8 cellular contexts compared by ENCODE assay signal in genomic region chr1:826831-827220, GRCh38.
A peak's percentile ranks its signal among the peaks of the same experiment; 100 is the strongest.
DNase-seq lines count a peak whose midpoint lies in the region; ATAC-seq, FAIRE-seq and TF ChIP-seq lines count a peak whose summit lies in the region.
"Not testable (repeated sequence)": the region's sequence is repeated elsewhere in the genome, so short reads cannot be mapped to it uniquely, and the experiment has no call there.

No MANE protein-coding gene starts in this region.

- TF ChIP-seq CTCF in HCT116 (IDR thresholded peaks at IDR 0.05 in 2 of 3, conservative IDR thresholded peaks at IDR 0.05 in 1 of 3; ENCODE audit: borderline replicate concordance in 1 of 3, insufficient read depth in 1 of 3, low read depth in 2 of 3, low read length in 2 of 3); mammary epithelial cell (conservative IDR thresholded peaks at IDR 0.05 in 1 of 2, IDR thresholded peaks at IDR 0.05 in 1 of 2; ENCODE audit: extremely low read depth in 1 of 2, insufficient read depth in 1 of 2, low read depth in 1 of 2, low read length in 2 of 2); hepatocyte (IDR thresholded peaks at IDR 0.05; ENCODE audit: poor library complexity); neural progenitor cell (IDR thresholded peaks at IDR 0.05); tibial nerve (IDR thresholded peaks at IDR 0.05): not testable (repeated sequence)

- H3K27ac ChIP-seq in HCT116 (ENCODE audit: low read depth, low read length) (peak overlapping the region; percentile 76), mammary epithelial cell (ENCODE audit: insufficient read depth, low read depth, low read length) (peak overlapping the region; percentile 68), hepatocyte (peak overlapping the region; percentile 99), tibial nerve (peak overlapping the region; percentile 60 to 95 (median 90))
- not testable (repeated sequence) for H3K27ac ChIP-seq in neural progenitor cell

- H3K4me3 ChIP-seq in HCT116 (replicated peaks in 1 of 2; ENCODE audit: low read depth in 1 of 2, low read length in 2 of 2) (peak overlapping the region; percentile 51 to 67), mammary epithelial cell (replicated peaks in 1 of 3; ENCODE audit: insufficient read depth in 1 of 3, low read depth in 2 of 3, low read length in 3 of 3) (peak overlapping the region; percentile 57 to 66 (median 64)), hepatocyte (peak overlapping the region; percentile 91), neural progenitor cell (peak overlapping the region; percentile 81), tibial nerve (peak overlapping the region; percentile 51 to 74 (median 67))

- H3K4me2 ChIP-seq in HCT116 (ENCODE audit: low read length) (peak overlapping the region; percentile 68), mammary epithelial cell (ENCODE audit: insufficient read depth, low read depth, low read length) (peak overlapping the region; percentile 67), hepatocyte (peak overlapping the region; percentile 83), neural progenitor cell (peak overlapping the region; percentile 83)

- not testable (repeated sequence) for H3K36me3 Mint-ChIP-seq in T-helper 2 cell treated with Interferon-gamma antibody and Interleukin-4, amounts not matched to agents 5 μg/mL and 100 μg/mL, for 36 hours (ENCODE audit: low read depth); neural progenitor cell

- not testable (repeated sequence) for TF ChIP-seq RAD21 in HCT116 (IDR thresholded peaks at IDR 0.05; ENCODE audit: low read depth)

- not testable (repeated sequence) for BruUV-seq in HCT116 (replicated peaks; lab: Mats Ljungman, UMichigan)
- BruUV-seq in mammary epithelial cell (replicated peaks; lab: Mats Ljungman, UMichigan): TSS peak; percentile 66

- H3K4me1 ChIP-seq in HCT116 (ENCODE audit: control insufficient read depth in 1 of 2, insufficient read depth in 2 of 2, low read length in 2 of 2); mammary epithelial cell (ENCODE audit: insufficient read depth, low read length); hepatocyte (ENCODE audit: insufficient read depth); neural progenitor cell: not testable (repeated sequence)
- peaks cover 0 to 35% (median 6%) of the 10 kb centered on the region in 4 donors for H3K4me1 ChIP-seq in tibial nerve

- H3K9me3 ChIP-seq in HCT116 (ENCODE audit: control insufficient read depth in 1 of 2, insufficient read depth in 1 of 2, low read depth in 1 of 2, low read length in 2 of 2); mammary epithelial cell (replicated peaks; ENCODE audit: insufficient read depth, low read length); hepatocyte (ENCODE audit: low read depth); neural progenitor cell (ENCODE audit: low read depth); tibial nerve: not testable (repeated sequence)

- POLR2A ChIA-PET in HCT116 (lab: Charles Lee): not testable (repeated sequence)

- not testable (repeated sequence) for TF ChIP-seq EP300 in tibial nerve (IDR thresholded peaks at IDR 0.05)

- H3K9ac ChIP-seq in HCT116 (ENCODE audit: low read length) (peak overlapping the region; percentile 73), mammary epithelial cell (ENCODE audit: insufficient read depth, low read length) (peak overlapping the region; percentile 69), neural progenitor cell (peak overlapping the region; percentile 20)

- RAD21 ChIA-PET in HCT116 (lab: Charles Lee; ENCODE audit: low non-redundant PET in 1 of 2, low total read pairs in 2 of 2, uncharacterized antibody in 2 of 2, unreplicated experiment in 2 of 2): not testable (repeated sequence)

- peaks cover 17% of the 10 kb centered on the region for H3K4me1 Mint-ChIP-seq in T-helper 2 cell treated with Interferon-gamma antibody and Interleukin-4, amounts not matched to agents 5 μg/mL and 100 μg/mL, for 36 hours (ENCODE audit: low read depth)
- H3K4me1 Mint-ChIP-seq in neural progenitor cell: peaks cover 11% of the 10 kb centered on the region

- not testable (repeated sequence) for H4K20me1 ChIP-seq in HCT116 (ENCODE audit: insufficient read depth); mammary epithelial cell (ENCODE audit: insufficient read depth, low read length); hepatocyte (ENCODE audit: insufficient read depth, poor library complexity, severe bottlenecking); neural progenitor cell (ENCODE audit: low read depth)

- ATAC-seq in HCT116: peak; percentile 40
- ATAC-seq in HG03558 (IDR thresholded peaks at IDR 0.05; ENCODE audit: extremely low read depth, unreplicated experiment): peak; percentile 7

- H3K27me3 Mint-ChIP-seq in T-helper 2 cell treated with Interferon-gamma antibody and Interleukin-4, amounts not matched to agents 5 μg/mL and 100 μg/mL, for 36 hours (ENCODE audit: low read depth); neural progenitor cell (ENCODE audit: insufficient read depth, low read depth): not testable (repeated sequence)

- not testable (repeated sequence) for H3K27me3 ChIP-seq in HCT116 (ENCODE audit: insufficient read depth, low read length); mammary epithelial cell (ENCODE audit: insufficient read depth, low read length); hepatocyte; neural progenitor cell; tibial nerve

- DNase-seq in GM12891 (ENCODE audit: insufficient read length, low spot score); HCT116 (ENCODE audit: low read depth, low spot score); T-helper 2 cell treated with Interferon-gamma antibody and Interleukin-4, amounts not matched to agents 5 μg/mL and 100 μg/mL, for 36 hours (ENCODE audit: low spot score); hepatocyte (ENCODE audit: low spot score); neural progenitor cell (ENCODE audit: low spot score); tibial nerve (ENCODE audit: low spot score in 2 of 2): not testable (repeated sequence)
- DNase-seq in mammary epithelial cell: peak; percentile 15

- dilution Hi-C loops in mammary epithelial cell (cut with HindIII; ENCODE audit: low sequenced_read_pairs): not testable (repeated sequence)

- peak; percentile 78 for FAIRE-seq in GM12891 (lab: Jason Lieb, UNC)

- H3K9me2 ChIP-seq in HCT116 (ENCODE audit: insufficient read depth); hepatocyte (replicated peaks; ENCODE audit: insufficient read depth): not testable (repeated sequence)

- H3K36me3 ChIP-seq in HCT116 (ENCODE audit: control insufficient read depth in 1 of 2, insufficient read depth in 2 of 2, low read length in 2 of 2); mammary epithelial cell (ENCODE audit: insufficient read depth, low read length); hepatocyte (replicated peaks; ENCODE audit: insufficient read depth, low read depth); neural progenitor cell; tibial nerve: not testable (repeated sequence)

- H3K79me2 ChIP-seq in HCT116 (ENCODE audit: insufficient read depth, low read length): peaks cover 19% of the 10 kb centered on the region
- peaks cover 39% of the 10 kb centered on the region for H3K79me2 ChIP-seq in mammary epithelial cell (ENCODE audit: insufficient read depth, low read length)
- peaks cover 38% of the 10 kb centered on the region for H3K79me2 ChIP-seq in hepatocyte
- H3K79me2 ChIP-seq in neural progenitor cell (ENCODE audit: low read depth): peaks cover 15% of the 10 kb centered on the region

- H3K9me3 Mint-ChIP-seq in T-helper 2 cell treated with Interferon-gamma antibody and Interleukin-4, amounts not matched to agents 5 μg/mL and 100 μg/mL, for 36 hours; neural progenitor cell: not testable (repeated sequence)

- H3K27ac Mint-ChIP-seq in T-helper 2 cell treated with Interferon-gamma antibody and Interleukin-4, amounts not matched to agents 5 μg/mL and 100 μg/mL, for 36 hours: peak overlapping the region; percentile 93
- H3K27ac Mint-ChIP-seq in neural progenitor cell: peak overlapping the region; percentile 58

- WGBS in mammary epithelial cell (ENCODE audit: low coverage, missing lambda C conversion rate): 10% methylated on average over 2 of the region's 25 CpGs
- WGBS in hepatocyte (ENCODE audit: low lambda C conversion rate, missing lambda C conversion rate): under 1% methylated on average over 14 of the region's 25 CpGs
- WGBS in tibial nerve, 2 donors: 0 to 1% methylated on average over 6 to 12 of the region's 25 CpGs

- peak overlapping the region; percentile 89 for H3K4me3 Mint-ChIP-seq in T-helper 2 cell treated with Interferon-gamma antibody and Interleukin-4, amounts not matched to agents 5 μg/mL and 100 μg/mL, for 36 hours
- H3K4me3 Mint-ChIP-seq in neural progenitor cell: peak overlapping the region; percentile 96

- CTCF ChIA-PET in HCT116 (lab: Charles Lee); mammary epithelial cell (lab: Charles Lee; ENCODE audit: low non-redundant PET): not testable (repeated sequence)

- intact Hi-C loops in HCT116 (cut with micrococcal nuclease); mammary epithelial cell (cut with micrococcal nuclease): not testable (repeated sequence)

- TF ChIP-seq POLR2A in GM12891 (IDR thresholded peaks at IDR 0.05; ENCODE audit: low read depth, low read length); HCT116 (IDR thresholded peaks at IDR 0.05; ENCODE audit: borderline replicate concordance, extremely low read depth, insufficient read depth, insufficient read length); tibial nerve (IDR thresholded peaks at IDR 0.05): not testable (repeated sequence)

- in situ Hi-C loops in mammary epithelial cell (cut with MboI; ENCODE audit: low sequenced_read_pairs in 2 of 2): not testable (repeated sequence)

- H2AFZ ChIP-seq in HCT116 (ENCODE audit: low read depth, low read length, poor library complexity, severe bottlenecking): not testable (repeated sequence)
- peak overlapping the region; percentile 91 for H2AFZ ChIP-seq in mammary epithelial cell (ENCODE audit: low read depth, low read length)
- H2AFZ ChIP-seq in hepatocyte: peak overlapping the region; percentile 76
- peak overlapping the region; percentile 73 for H2AFZ ChIP-seq in neural progenitor cell (replicated peaks)

- H3F3A ChIP-seq in neural progenitor cell (ENCODE audit: low read depth): not testable (repeated sequence)

Comparison
In these comparisons a context has a peak if more than half of its experiments do, and no peak if none do; other contexts are left out.
1. H3K9ac ChIP-seq: peak in every context shown above with its lines; median percentile 73 in HCT116; 69 in mammary epithelial cell; 20 in neural progenitor cell.